In genomic region chr2:223970343-223971128, GRCh38 we compare ENCODE assay signal across 8 cellular contexts. TPM values are rescaled to one million over a fixed set of nuclear protein-coding genes. Genes with fewer than 3 reads are reported as not detected.
DNase-seq lines count a peak whose midpoint lies in the region; ATAC-seq and TF ChIP-seq lines count a peak whose summit lies in the region.

No MANE protein-coding gene starts in this region.

- H4K20me1 ChIP-seq in osteoblast (ENCODE audit: insufficient read depth, low read length): no peaks in the 10 kb centered on the region

- H3K4me3 Mint-ChIP-seq in activated CD8-positive, alpha-beta T cell treated with anti-CD3 and anti-CD28 coated beads for 36 hours: no peak overlapping the region

- H3K4me2 ChIP-seq in osteoblast (ENCODE audit: insufficient read depth, low read length): no peak overlapping the region

- intact Hi-C loops in activated CD8-positive, alpha-beta T cell treated with anti-CD3 and anti-CD28 coated beads for 36 hours (cut with micrococcal nuclease): loop anchor here (1.0 kb wide), 1 partner anchor 314 kb away; no protein-coding TSS in a partner anchor

- no peaks in the 10 kb centered on the region for H3K27me3 ChIP-seq in ACC112 (ENCODE audit: insufficient read depth, low read length)
- no peaks in the 10 kb centered on the region for H3K27me3 ChIP-seq in osteoblast (ENCODE audit: insufficient read depth, low read length)
- no peaks in the 10 kb centered on the region for H3K27me3 ChIP-seq in MG63

- H3K27me3 Mint-ChIP-seq in activated CD8-positive, alpha-beta T cell treated with anti-CD3 and anti-CD28 coated beads for 36 hours: no peaks in the 10 kb centered on the region

- POLR2A ChIA-PET in activated CD8-positive, alpha-beta T cell treated with anti-CD3 and anti-CD28 coated beads for 36 hours (lab: Charles Lee): interaction anchor here (0.8 to 1.8 kb wide), 3 partner anchors 9 to 314 kb away, joined by 3 to 5 read pairs (median 5); no protein-coding TSS in a partner anchor

- no peak overlapping the region for H3K4me3 ChIP-seq in ACC112 (ENCODE audit: low read depth, low read length)
- H3K4me3 ChIP-seq in osteoblast (ENCODE audit: insufficient read depth, low read length): no peak overlapping the region
- H3K4me3 ChIP-seq in MG63: no peak overlapping the region

- H3K36me3 ChIP-seq in ACC112 (ENCODE audit: insufficient read depth, low read length) (peaks cover 20% of the 10 kb centered on the region), osteoblast (ENCODE audit: insufficient read depth, low read length) (peaks cover 21% of the 10 kb centered on the region), MG63 (peaks cover 26% of the 10 kb centered on the region)

- H2AFZ ChIP-seq in ACC112 (ENCODE audit: low read length, unreplicated experiment) (no peak overlapping the region), osteoblast (ENCODE audit: low read length) (no peak overlapping the region)

- DNase-seq in NCI-H526 (lab: John Stamatoyannopoulos, UW): peak; percentile 9 to 64
- peak; percentile 68 for DNase-seq in activated CD8-positive, alpha-beta T cell treated with anti-CD3 and anti-CD28 coated beads for 36 hours
- DNase-seq in fibroblast of peridontal ligament (ENCODE audit: extremely low read depth): peak; percentile 86
- DNase-seq in osteoblast (ENCODE audit: insufficient read length, low spot score, missing footprints): peak; percentile 58
- no peak for DNase-seq in MG63

- no peak overlapping the region for H3K27ac Mint-ChIP-seq in activated CD8-positive, alpha-beta T cell treated with anti-CD3 and anti-CD28 coated beads for 36 hours

- ATAC-seq in HG03064 (IDR thresholded peaks at IDR 0.05; ENCODE audit: low read depth, unreplicated experiment): peak; percentile 71
- ATAC-seq in activated CD8-positive, alpha-beta T cell treated with anti-CD3 and anti-CD28 coated beads for 36 hours: peak; percentile 79

- H3K27ac ChIP-seq in ACC112 (ENCODE audit: low read depth, low read length) (peak overlapping the region; percentile 64), osteoblast (ENCODE audit: low read depth, low read length) (peak overlapping the region; percentile 31)

- no peaks in the 10 kb centered on the region for H3K9me3 Mint-ChIP-seq in activated CD8-positive, alpha-beta T cell treated with anti-CD3 and anti-CD28 coated beads for 36 hours

- H3K4me1 ChIP-seq in ACC112 (ENCODE audit: control insufficient read depth, insufficient read depth, low read length, unreplicated experiment): peaks cover 25% of the 10 kb centered on the region
- H3K4me1 ChIP-seq in osteoblast (ENCODE audit: insufficient read depth, low read length): peaks cover 22% of the 10 kb centered on the region

- TF ChIP-seq CTCF in GM12873 (IDR thresholded peaks at IDR 0.05; ENCODE audit: insufficient read depth, low read depth, low read length, missing control alignments) (peak; percentile 79), osteoblast (IDR thresholded peaks at IDR 0.05; ENCODE audit: extremely low read depth, low read depth, low read length) (peak; percentile 93)
- peak; percentile 88 for TF ChIP-seq CTCF in activated CD8-positive, alpha-beta T cell treated with anti-CD3 and anti-CD28 coated beads for 36 hours (IDR thresholded peaks at IDR 0.05)

- no peaks in the 10 kb centered on the region for H3K79me2 ChIP-seq in ACC112 (ENCODE audit: control insufficient read depth, insufficient read depth, low read length, unreplicated experiment)
- no peaks in the 10 kb centered on the region for H3K79me2 ChIP-seq in osteoblast (ENCODE audit: insufficient read depth, low read length)

- peaks cover 10% of the 10 kb centered on the region for H3K4me1 Mint-ChIP-seq in activated CD8-positive, alpha-beta T cell treated with anti-CD3 and anti-CD28 coated beads for 36 hours (ENCODE audit: low read depth)

- CTCF ChIA-PET in activated CD8-positive, alpha-beta T cell treated with anti-CD3 and anti-CD28 coated beads for 36 hours (lab: Charles Lee): interaction anchor here (0.6 to 8.5 kb wide), 71 partner anchors 7 to 998 kb away, joined by 3 to 242 read pairs (median 4); partner anchors contain the start of genes MRPL44, SERPINE2 and WDFY1

- H3K36me3 Mint-ChIP-seq in activated CD8-positive, alpha-beta T cell treated with anti-CD3 and anti-CD28 coated beads for 36 hours (ENCODE audit: low read depth): peaks cover 11% of the 10 kb centered on the region

- H3K9me3 ChIP-seq in osteoblast (ENCODE audit: low read depth, low read length) (no peaks in the 10 kb centered on the region), MG63 (no peaks in the 10 kb centered on the region)

RNA-seq across cellular contexts. Expression of gene MRPL44, which starts 13.3 kb away (rescaled TPM):
- total RNA-seq in activated CD8-positive, alpha-beta T cell treated with anti-CD3 and anti-CD28 coated beads for 36 hours: 10 to 100 TPM; 37.8 to 40.4 TPM
- total RNA-seq in osteoblast: 26.2 and 29.3 TPM in 2 replicates
- 32.9 and 42.7 TPM in 2 replicates for total RNA-seq in MG63 (2014; rRNA removed; shearing (Covaris generic); ENCODE audit: low replicate concordance)

RNA-seq across cellular contexts. Expression of gene WDFY1, which starts 25.4 kb away (rescaled TPM):
- 10 to 100 TPM; 20.8 to 23.1 TPM for total RNA-seq in activated CD8-positive, alpha-beta T cell treated with anti-CD3 and anti-CD28 coated beads for 36 hours
- total RNA-seq in osteoblast: 74.6 and 83.4 TPM in 2 replicates
- total RNA-seq in MG63 (2014; rRNA removed; shearing (Covaris generic); ENCODE audit: low replicate concordance): 23.4 and 23.6 TPM in 2 replicates
